ENCODE assay signal across 20 cellular contexts in genomic region chr11:1928038-1928890, GRCh38. TPM values are rescaled to one million over a fixed set of nuclear protein-coding genes. Genes with fewer than 3 reads are reported as not detected.
DNase-seq lines count a peak whose midpoint lies in the region; ATAC-seq and TF ChIP-seq lines count a peak whose summit lies in the region.
"Had no signal": no experiment of that assay in that cellular context is flagged by ENCODE, and none has a peak within 500 bp of the region (broad histone marks: within the 10 kb centered on the region; RNA-seq: fewer than 3 reads in every experiment).

No MANE protein-coding gene starts in this region.

- H3K4me1 ChIP-seq in adipocyte (ENCODE audit: control insufficient read depth, insufficient read depth, low read length) (peaks cover 43% of the 10 kb centered on the region), gastrocnemius medialis (peaks cover 6 to 22% of the 10 kb centered on the region in 2 donors)

- H3K9ac ChIP-seq in adipocyte (ENCODE audit: low read length): peak overlapping the region; percentile 73

- intact Hi-C loops in gastrocnemius medialis (cut with DNase I; ENCODE audit: low total_unique reads): no loop called here

- DNase-seq in GM10266 (ENCODE audit: extremely low spot score): peak; percentile 39
- no peak for DNase-seq in adipocyte (ENCODE audit: low read depth)
- peak; percentile 67 for DNase-seq in islet precursor cell
- DNase-seq in gastrocnemius medialis: no peak
- DNase-seq in hepatic stellate cell (ENCODE audit: low spot score): no peak
- DNase-seq in left lobe of liver (ENCODE audit: low spot score): no peak
- DNase-seq: activated CD4-positive, alpha-beta T cell treated with anti-CD3 and anti-CD28 coated beads for 4 hours; activated CD8-positive, alpha-beta memory T cell treated with anti-CD3 and anti-CD28 coated beads, Interleukin-2, amount 50 U/mL, for 4 hours; activated naive CD4-positive, alpha-beta T cell; COR-L47; mammary epithelial cell; NCI-H187; NCI-H446 treated with DMSO at 0.1 percent for 48 hours; SJCRH30; stimulated activated CD4-positive, alpha-beta T cell treated with anti-CD3 and anti-CD28 coated beads, Interleukin-1b, Interleukin-23, amount 100 ng/mL, for 48 hours; T-helper 9 cell had no signal

- peak overlapping the region; percentile 53 to 99 (median 79) for H3K27ac ChIP-seq in gastrocnemius medialis
- H3K27ac ChIP-seq: SJCRH30 had no signal

- no peak for TF ChIP-seq POLR2A in gastrocnemius medialis (IDR thresholded peaks at IDR 0.05)

- in situ Hi-C loops in gastrocnemius medialis (cut with MboI; ENCODE audit: low sequenced_read_pairs in 4 of 4): no loop called here

- no peaks in the 10 kb centered on the region for H3K27me3 ChIP-seq in adipocyte (replicated peaks; ENCODE audit: control insufficient read depth, insufficient read depth, low read length)
- H3K27me3 ChIP-seq in gastrocnemius medialis: no peaks in the 10 kb centered on the region
- H3K27me3 ChIP-seq: SJCRH30 had no signal

- H3K9me3 ChIP-seq in adipocyte (ENCODE audit: control insufficient read depth, low read length) (no peaks in the 10 kb centered on the region), gastrocnemius medialis (no peaks in the 10 kb centered on the region)
- H3K9me3 ChIP-seq: SJCRH30 had no signal

- ATAC-seq in gastrocnemius medialis: peak in 1 of 2 donors; percentile 4
- ATAC-seq in left lobe of liver: no peak
- no peak for ATAC-seq in HG02623 (IDR thresholded peaks at IDR 0.05; ENCODE audit: unreplicated experiment)
- no peak for ATAC-seq in GM18861 (IDR thresholded peaks at IDR 0.05; ENCODE audit: unreplicated experiment)
- ATAC-seq: GM12878 had no signal

- TF ChIP-seq CTCF in GM10266 (IDR thresholded peaks at IDR 0.05; ENCODE audit: control insufficient read depth, insufficient read depth, low read depth, missing control alignments): no peak
- TF ChIP-seq CTCF in gastrocnemius medialis (IDR thresholded peaks at IDR 0.05 in 4 of 5, conservative IDR thresholded peaks at IDR 0.05 in 1 of 5): no peak

- H3K36me3 ChIP-seq in adipocyte (ENCODE audit: control insufficient read depth, insufficient read depth, low read length, severe bottlenecking) (no peaks in the 10 kb centered on the region), gastrocnemius medialis (no peaks in the 10 kb centered on the region)
- H3K36me3 ChIP-seq: SJCRH30 had no signal

- H3K4me3 ChIP-seq in adipocyte (ENCODE audit: low read length): no peak overlapping the region
- no peak overlapping the region for H3K4me3 ChIP-seq in gastrocnemius medialis
- H3K4me3 ChIP-seq: GM12878, SJCRH30 had no signal

RNA-seq across cellular contexts. Expression of gene TNNT3, which starts 8.8 kb away (rescaled TPM):
- total RNA-seq in gastrocnemius medialis (1,000 to 10,000 TPM; 1,260 to 3,441 (median 1,835) TPM), left lobe of liver (not detected)
- total RNA-seq: astrocyte, GM12878, mammary epithelial cell had no signal

RNA-seq across cellular contexts. Expression of gene MRPL23, which starts 18.9 kb away (rescaled TPM):
- 100 to 1,000 TPM; 128 to 243 (median 187) TPM for total RNA-seq in gastrocnemius medialis
- 47.2 TPM for total RNA-seq in left lobe of liver

RNA-seq across cellular contexts. Expression of gene PRR33, which starts 36.6 kb away (rescaled TPM):
- total RNA-seq in gastrocnemius medialis: 1 to 10 TPM in 2 of 4 donors, under 1 TPM in 2; 0.16 to 2.3 (median 1.0) TPM
- not detected for total RNA-seq in left lobe of liver
- total RNA-seq: astrocyte, GM12878, mammary epithelial cell had no signal

Comparison
In these comparisons a context has a peak if more than half of its experiments do, and no peak if none do; other contexts are left out.
1. DNase-seq: peak in GM10266 (single experiment) and islet precursor cell (single experiment); none in adipocyte (single experiment), gastrocnemius medialis (0 of 2), hepatic stellate cell (single experiment) and left lobe of liver (single experiment).
2. RNA of gene TNNT3, which starts 8.8 kb away (total RNA-seq): 1,260 to 3,441 TPM in gastrocnemius medialis; not detected in left lobe of liver (single experiment); every median in the first group is over 1,000 times any median in the second.